18 cellular contexts compared by ENCODE assay signal in the genomic region with DNA sequence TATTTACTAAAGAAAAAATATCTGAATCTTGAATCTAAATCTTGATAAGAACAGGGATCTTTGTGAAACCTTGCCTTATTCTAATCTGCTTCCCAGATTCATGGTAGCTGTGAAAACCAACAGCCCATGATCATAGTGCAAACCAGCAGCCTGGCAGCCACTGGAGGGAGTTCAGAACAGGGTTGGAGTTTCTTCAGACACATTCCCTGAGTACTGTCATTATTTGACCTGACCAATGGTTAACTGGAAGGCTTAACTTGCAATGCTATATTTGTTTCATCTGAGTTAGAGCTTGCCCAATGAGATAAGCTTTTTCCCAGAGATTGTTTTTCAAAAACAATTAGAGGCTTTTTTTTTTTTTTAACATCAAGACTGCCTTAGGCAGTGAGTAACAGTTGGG. TPM values are rescaled to one million over a fixed set of nuclear protein-coding genes. Genes with fewer than 3 reads are reported as not detected.
DNase-seq lines count a peak whose midpoint lies in the region; ATAC-seq and TF ChIP-seq lines count a peak whose summit lies in the region.
"Had no signal": no experiment of that assay in that cellular context is flagged by ENCODE, and none has a peak within 500 bp of the region (broad histone marks: within the 10 kb centered on the region; RNA-seq: fewer than 3 reads in every experiment).

No MANE protein-coding gene starts in this region.

- no peak overlapping the region for H2AK5ac ChIP-seq in mesenchymal stem cell (ENCODE audit: low read length, severe bottlenecking)

- in situ Hi-C loops in Caki2 (cut with HindIII; ENCODE audit: low pct_unique_long_range_greater_than_20kb, low sequenced_read_pairs) (no loop called here), HAP-1 (cut with MboI; ENCODE audit: low sequenced_read_pairs) (no loop called here)

- no peak overlapping the region for H4K91ac ChIP-seq in mesenchymal stem cell (ENCODE audit: low read length)

- H3K27ac Mint-ChIP-seq in natural killer cell, result no peak overlapping the region
- H3K27ac Mint-ChIP-seq in type B pancreatic cell, result no peak overlapping the region
- H3K27ac Mint-ChIP-seq: activated CD8-positive, alpha-beta T cell treated with anti-CD3 and anti-CD28 coated beads, Interleukin-2, amount 10 ng/mL, durations not matched to agents 7 days and 5 days; activated T-helper 2 cell treated with anti-CD3 and anti-CD28 coated beads, Interferon-gamma antibody, Interleukin-2, Interleukin-4, amounts not matched to agents 10 μg/mL and 5 μg/mL and 100 μg/mL, durations not matched to agents 14 hours and 24 hours and 36 hours; T-helper 1 cell treated with Interleukin-12 subunit alpha and Interleukin-12 subunit beta and Interleukin-4 antibody, amounts not matched to agents 30 μg/mL and 1 μg/mL, for 36 hours had no signal

- peaks cover 7% of the 10 kb centered on the region for H3K79me1 ChIP-seq in mesenchymal stem cell (replicated peaks; ENCODE audit: low read length, poor library complexity, severe bottlenecking)

- H2BK5ac ChIP-seq in mesenchymal stem cell (ENCODE audit: low read depth, low read length, poor library complexity, severe bottlenecking), result no peak overlapping the region

- H3K9me3 ChIP-seq in mesenchymal stem cell (ENCODE audit: control insufficient read depth, low read length), result no peaks in the 10 kb centered on the region
- no peaks in the 10 kb centered on the region for H3K9me3 ChIP-seq in HAP-1

- no peak overlapping the region for H3K23ac ChIP-seq in mesenchymal stem cell (ENCODE audit: low read length in 2 of 2)

- H3K4me1 ChIP-seq in mesenchymal stem cell (ENCODE audit: control insufficient read depth, insufficient read depth, low read depth, low read length), result no peaks in the 10 kb centered on the region
- peaks cover 8% of the 10 kb centered on the region for H3K4me1 ChIP-seq in HAP-1

- no peak overlapping the region for H3K4ac ChIP-seq in mesenchymal stem cell (ENCODE audit: low read depth in 1 of 2, low read length in 2 of 2)

- no peak overlapping the region for H4K8ac ChIP-seq in mesenchymal stem cell (ENCODE audit: low read length)

- no peak overlapping the region for H2AFZ ChIP-seq in mesenchymal stem cell (ENCODE audit: low read depth, low read length)

- H2BK15ac ChIP-seq in mesenchymal stem cell (ENCODE audit: low read depth, poor library complexity, severe bottlenecking), result no peak overlapping the region

- peak; percentile 1 for DNase-seq in Caki2 (ENCODE audit: low read depth)
- DNase-seq in LNCaP clone FGC (ENCODE audit: low read depth), result no peak
- DNase-seq in epithelial cell of esophagus (ENCODE audit: low read depth), result no peak
- DNase-seq in mesenchymal stem cell, result peak; percentile 29
- no peak for DNase-seq in HAP-1 (ENCODE audit: low spot score in 2 of 2)
- DNase-seq in natural killer cell, result no peak
- no peak for DNase-seq in type B pancreatic cell (ENCODE audit: extremely low spot score, unreplicated experiment)
- DNase-seq: activated CD8-positive, alpha-beta T cell treated with anti-CD3 and anti-CD28 coated beads, Interleukin-2, amount 10 ng/mL, durations not matched to agents 7 days and 5 days; head of caudate nucleus; NCI-H1092; NCI-H2081; NCI-H524; occipital lobe; SIG-M5; stimulated activated CD4-positive, alpha-beta T cell treated with anti-CD3 and anti-CD28 coated beads, Interleukin-2, amount 100 ng/mL, for 48 hours had no signal

- ATAC-seq in GM21360 (IDR thresholded peaks at IDR 0.05; ENCODE audit: unreplicated experiment) (no peak), natural killer cell (no peak)
- ATAC-seq: activated CD8-positive, alpha-beta T cell treated with anti-CD3 and anti-CD28 coated beads, Interleukin-2, amount 10 ng/mL, durations not matched to agents 7 days and 5 days had no signal

- H3K36me3 Mint-ChIP-seq in natural killer cell (no peaks in the 10 kb centered on the region), type B pancreatic cell (peaks cover 12% of the 10 kb centered on the region)

- H3K27me3 ChIP-seq in mesenchymal stem cell (ENCODE audit: control insufficient read depth in 1 of 2, insufficient read depth in 1 of 2, low read length in 2 of 2), result no peaks in the 10 kb centered on the region
- no peaks in the 10 kb centered on the region for H3K27me3 ChIP-seq in HAP-1 (ENCODE audit: low read depth)

- TF ChIP-seq CTCF in LNCaP clone FGC (IDR thresholded peaks at IDR 0.05; ENCODE audit: control insufficient read depth, extremely low read depth, insufficient read depth) (peak; percentile 27; the same call in 1 of the 2 replicates), epithelial cell of esophagus (IDR thresholded peaks at IDR 0.05; ENCODE audit: insufficient read depth, low read depth, low read length, missing control alignments) (peak; percentile 10), natural killer cell (IDR thresholded peaks at IDR 0.05) (no peak), type B pancreatic cell (conservative IDR thresholded peaks at IDR 0.05) (no peak)

- no peak overlapping the region for H3K9ac ChIP-seq in mesenchymal stem cell (ENCODE audit: low read length)

- no peak overlapping the region for H2BK12ac ChIP-seq in mesenchymal stem cell (ENCODE audit: low read length in 2 of 2)

- H3K18ac ChIP-seq in mesenchymal stem cell (ENCODE audit: low read depth in 1 of 2, low read length in 2 of 2), result no peak overlapping the region

- H3K4me1 Mint-ChIP-seq in natural killer cell, result no peaks in the 10 kb centered on the region
- no peaks in the 10 kb centered on the region for H3K4me1 Mint-ChIP-seq in type B pancreatic cell (ENCODE audit: unreplicated experiment)

- H3K4me3 Mint-ChIP-seq in natural killer cell (no peak overlapping the region), type B pancreatic cell (no peak overlapping the region)
- H3K4me3 Mint-ChIP-seq: activated CD8-positive, alpha-beta T cell treated with anti-CD3 and anti-CD28 coated beads, Interleukin-2, amount 10 ng/mL, durations not matched to agents 7 days and 5 days; T-helper 1 cell treated with Interleukin-12 subunit alpha and Interleukin-12 subunit beta and Interleukin-4 antibody, amounts not matched to agents 30 μg/mL and 1 μg/mL, for 36 hours had no signal

- H3K27me3 Mint-ChIP-seq in natural killer cell (ENCODE audit: low read depth in 2 of 2) (no peaks in the 10 kb centered on the region), type B pancreatic cell (no peaks in the 10 kb centered on the region)

- H3K4me2 ChIP-seq in mesenchymal stem cell (ENCODE audit: low read length, poor library complexity, severe bottlenecking), result no peak overlapping the region

- no peak overlapping the region for H3K27ac ChIP-seq in mesenchymal stem cell (ENCODE audit: low read length, poor library complexity, severe bottlenecking)

- intact Hi-C loops in natural killer cell (cut with micrococcal nuclease), result no loop called here

- H3K9me3 Mint-ChIP-seq in natural killer cell (no peaks in the 10 kb centered on the region), type B pancreatic cell (no peaks in the 10 kb centered on the region)
- H3K9me3 Mint-ChIP-seq: activated T-helper 2 cell treated with anti-CD3 and anti-CD28 coated beads, Interferon-gamma antibody, Interleukin-2, Interleukin-4, amounts not matched to agents 10 μg/mL and 5 μg/mL and 100 μg/mL, durations not matched to agents 14 hours and 24 hours and 36 hours; T-helper 1 cell treated with Interleukin-12 subunit alpha and Interleukin-12 subunit beta and Interleukin-4 antibody, amounts not matched to agents 30 μg/mL and 1 μg/mL, for 36 hours had no signal

- no peak overlapping the region for H3K4me3 ChIP-seq in LNCaP clone FGC (ENCODE audit: low read depth, low read length)
- H3K4me3 ChIP-seq in epithelial cell of esophagus (ENCODE audit: low read length), result no peak overlapping the region
- H3K4me3 ChIP-seq in mesenchymal stem cell (ENCODE audit: insufficient read depth in 1 of 2, low read depth in 1 of 2, low read length in 2 of 2), result no peak overlapping the region
- H3K4me3 ChIP-seq in HAP-1, result no peak overlapping the region

- H2BK120ac ChIP-seq in mesenchymal stem cell (ENCODE audit: low read depth, low read length), result no peak overlapping the region

- H3K14ac ChIP-seq in mesenchymal stem cell (ENCODE audit: low read length in 2 of 2), result no peak overlapping the region

- peaks cover 2 to 27% of the 10 kb centered on the region in 2 experiments for H3K36me3 ChIP-seq in mesenchymal stem cell (ENCODE audit: control insufficient read depth in 1 of 2, insufficient read depth in 2 of 2, low read depth in 1 of 2, low read length in 2 of 2)
- peaks cover 7% of the 10 kb centered on the region for H3K36me3 ChIP-seq in HAP-1 (replicated peaks)

RNA-seq across cellular contexts. Expression of gene LOX, which starts 47.8 kb away (rescaled TPM):
- 49.6 and 60.5 TPM in 2 replicates for total RNA-seq in Caki2 (2014; rRNA removed; shearing (Covaris generic); ENCODE audit: low replicate concordance)
- polyA plus RNA-seq in mesenchymal stem cell (2013, experiment 1 of 2), result 548 TPM
- polyA plus RNA-seq in mesenchymal stem cell (2013, experiment 2 of 2), result 550 TPM
- under 1 TPM in 2 of 3 donors, not detected in 1; 0.05 to 0.16 TPM for total RNA-seq in natural killer cell
- total RNA-seq in type B pancreatic cell (ENCODE audit: low replicate concordance), result 0.90 and 6.6 TPM in 2 replicates
- total RNA-seq: activated CD8-positive, alpha-beta T cell treated with anti-CD3 and anti-CD28 coated beads, Interleukin-2, amount 10 ng/mL, durations not matched to agents 7 days and 5 days; activated T-helper 2 cell treated with anti-CD3 and anti-CD28 coated beads, Interferon-gamma antibody, Interleukin-2, Interleukin-4, amounts not matched to agents 10 μg/mL and 5 μg/mL and 100 μg/mL, durations not matched to agents 14 hours and 24 hours and 36 hours had no signal

Comparison
In these comparisons a context has a peak if more than half of its experiments do, and no peak if none do; other contexts are left out.
1. DNase-seq: peak in Caki2 (single experiment) and mesenchymal stem cell (single experiment); none in LNCaP clone FGC (single experiment), epithelial cell of esophagus (single experiment), HAP-1 (0 of 2), natural killer cell (single experiment) and type B pancreatic cell (single experiment).
2. CTCF ChIP-seq: peak in LNCaP clone FGC (single experiment) and epithelial cell of esophagus (single experiment); none in natural killer cell (single experiment) and type B pancreatic cell (single experiment).